In the genomic region with DNA sequence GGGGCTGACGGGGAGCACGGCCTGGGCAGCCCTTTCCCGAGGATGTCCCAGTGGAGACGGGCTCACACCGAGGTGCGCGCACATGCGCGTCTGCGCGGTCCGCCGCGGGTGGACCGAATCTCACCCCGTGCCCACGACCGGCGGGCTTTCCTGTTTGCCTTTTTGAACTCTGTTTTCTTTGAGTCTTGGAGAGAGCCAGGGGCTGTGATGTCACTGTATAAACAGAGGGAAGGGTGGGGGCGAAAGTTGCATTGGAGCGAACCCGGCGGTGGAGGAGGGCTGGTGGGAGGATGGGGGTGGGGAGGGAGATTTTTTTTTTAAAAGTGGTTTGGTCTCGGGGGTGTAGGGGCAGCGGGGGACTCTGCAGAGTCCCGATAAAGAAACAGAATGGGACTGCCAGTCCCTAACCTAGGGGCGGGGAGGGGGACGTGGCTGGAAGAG, we compare ENCODE assay signal across 10 cellular contexts.
DNase-seq lines count a peak whose midpoint lies in the region; ATAC-seq and TF ChIP-seq lines count a peak whose summit lies in the region.
"Had no signal": no experiment of that assay in that cellular context is flagged by ENCODE, and none has a peak within 500 bp of the region (broad histone marks: within the 10 kb centered on the region; RNA-seq: fewer than 3 reads in every experiment).

No MANE protein-coding gene starts in this region.

- TF ChIP-seq POLR2A in Peyer's patch (IDR thresholded peaks at IDR 0.05): no peak

- peak overlapping the region; percentile 93 for H2AFZ ChIP-seq in neuron (ENCODE audit: low read depth, low read length)

- ATAC-seq in foreskin keratinocyte (peak; percentile 12), HG03378 (IDR thresholded peaks at IDR 0.05; ENCODE audit: unreplicated experiment) (no peak)

- peak; percentile 40 for DNase-seq in AG10803 (ENCODE audit: low read depth)
- DNase-seq in Peyer's patch: peak in 2 of 3 donors; percentile 65
- no peak for DNase-seq in foreskin keratinocyte
- no peak for DNase-seq in stimulated activated CD4-positive, alpha-beta T cell treated with anti-CD3 and anti-CD28 coated beads, Interleukin-4, amount 100 ng/mL, for 4 hours
- no peak for DNase-seq in activated CD8-positive, alpha-beta memory T cell treated with anti-CD3 and anti-CD28 coated beads, Interleukin-2, amount 50 U/mL, for 48 hours
- DNase-seq in NCI-H187 treated with DMSO at 0.1 percent for 48 hours (lab: John Stamatoyannopoulos, UW): no peak
- DNase-seq: SHP77 treated with DMSO at 0.1 percent for 48 hours had no signal

- no peaks in the 10 kb centered on the region for H3K9me3 ChIP-seq in Peyer's patch
- no peaks in the 10 kb centered on the region for H3K9me3 ChIP-seq in neuron (ENCODE audit: low read length)
- H3K9me3 ChIP-seq: neutrophil had no signal

- H3K4me1 ChIP-seq in Peyer's patch: peaks cover 0 to 4% (median 0%) of the 10 kb centered on the region in 4 donors
- peaks cover 11% of the 10 kb centered on the region for H3K4me1 ChIP-seq in foreskin keratinocyte
- peaks cover 10% of the 10 kb centered on the region for H3K4me1 ChIP-seq in neuron (ENCODE audit: insufficient read depth, low read length)

- TF ChIP-seq CTCF in AG10803 (conservative IDR thresholded peaks at IDR 0.05; ENCODE audit: low read length): no peak
- no peak for TF ChIP-seq CTCF in Peyer's patch (IDR thresholded peaks at IDR 0.05)
- TF ChIP-seq CTCF in foreskin keratinocyte (conservative IDR thresholded peaks at IDR 0.05): no peak

- H3K36me3 ChIP-seq in Peyer's patch (no peaks in the 10 kb centered on the region), neuron (ENCODE audit: insufficient read depth, low read length) (no peaks in the 10 kb centered on the region)
- H3K36me3 ChIP-seq: neutrophil had no signal

- H3K27ac ChIP-seq in Peyer's patch: peak overlapping the region; percentile 51 to 85 (median 76)
- peak overlapping the region; percentile 88 for H3K27ac ChIP-seq in foreskin keratinocyte
- H3K27ac ChIP-seq: neutrophil had no signal

- H3K4me3 ChIP-seq in AG10803 (ENCODE audit: low read length) (peak overlapping the region; percentile 57), Peyer's patch (peak overlapping the region; percentile 28 to 70 (median 52)), neuron (ENCODE audit: low read length) (no peak overlapping the region)

- H3K27me3 ChIP-seq in Peyer's patch: no peaks in the 10 kb centered on the region
- peaks cover 7% of the 10 kb centered on the region for H3K27me3 ChIP-seq in foreskin keratinocyte
- H3K27me3 ChIP-seq in neuron (ENCODE audit: insufficient read depth, low read length): peaks cover 37% of the 10 kb centered on the region

Comparison
In these comparisons a context has a peak if more than half of its experiments do, and no peak if none do; other contexts are left out.
1. DNase-seq: peak in AG10803 (single experiment) and Peyer's patch (2 of 3); none in foreskin keratinocyte (0 of 2), stimulated activated CD4-positive, alpha-beta T cell treated with anti-CD3 and anti-CD28 coated beads, Interleukin-4, amount 100 ng/mL, for 4 hours (0 of 2), activated CD8-positive, alpha-beta memory T cell treated with anti-CD3 and anti-CD28 coated beads, Interleukin-2, amount 50 U/mL, for 48 hours (single experiment) and NCI-H187 treated with DMSO at 0.1 percent for 48 hours (single experiment).